Comparison of ENCODE assay signal across 8 cellular contexts in the genomic region with DNA sequence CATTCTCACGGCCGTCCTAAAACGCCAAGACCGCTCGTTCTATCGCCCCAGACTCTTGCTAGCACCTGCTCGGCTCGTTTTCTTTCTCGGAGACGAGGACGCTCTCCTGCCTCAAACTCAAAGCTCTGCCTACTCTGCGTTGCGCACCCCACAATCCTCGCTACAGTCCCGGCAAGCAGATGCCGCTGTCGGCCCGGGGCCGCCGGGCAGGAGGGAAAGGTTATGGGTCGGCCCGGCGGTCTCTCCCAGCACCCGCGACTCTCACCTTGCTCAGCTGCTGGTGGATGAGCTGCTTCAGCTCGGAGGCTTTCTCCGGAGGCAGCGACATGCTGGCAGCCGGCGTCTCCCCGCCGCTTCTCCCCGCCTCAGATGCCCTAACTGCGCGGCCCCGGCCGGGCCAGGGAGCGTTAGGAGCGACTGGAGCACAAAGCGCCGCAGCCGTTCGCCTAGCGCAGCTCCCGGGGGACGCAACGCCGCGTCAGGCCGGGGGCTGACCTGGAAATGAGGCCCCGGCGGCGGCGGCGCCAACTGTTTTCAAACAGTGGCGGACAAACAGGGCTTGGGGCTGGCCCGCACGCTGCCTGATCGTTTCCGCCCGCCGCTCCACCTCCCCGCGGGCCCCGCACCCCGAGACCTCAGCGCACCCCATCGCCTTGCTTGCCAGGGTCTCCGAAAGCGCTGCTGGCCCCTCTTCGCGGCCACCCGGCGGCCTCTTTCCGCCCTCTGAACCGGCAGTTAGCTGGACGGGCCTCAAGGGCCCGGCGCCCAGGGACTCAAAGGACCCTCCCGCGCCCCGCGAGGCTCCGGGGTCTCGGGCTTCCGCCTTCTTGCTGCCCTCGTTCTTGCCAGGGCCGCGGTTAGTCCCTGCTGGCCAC. TPM values are rescaled to one million over a fixed set of nuclear protein-coding genes. Genes with fewer than 3 reads are reported as not detected.
DNase-seq lines count a peak whose midpoint lies in the region; ATAC-seq and TF ChIP-seq lines count a peak whose summit lies in the region.

A gene with protein sequence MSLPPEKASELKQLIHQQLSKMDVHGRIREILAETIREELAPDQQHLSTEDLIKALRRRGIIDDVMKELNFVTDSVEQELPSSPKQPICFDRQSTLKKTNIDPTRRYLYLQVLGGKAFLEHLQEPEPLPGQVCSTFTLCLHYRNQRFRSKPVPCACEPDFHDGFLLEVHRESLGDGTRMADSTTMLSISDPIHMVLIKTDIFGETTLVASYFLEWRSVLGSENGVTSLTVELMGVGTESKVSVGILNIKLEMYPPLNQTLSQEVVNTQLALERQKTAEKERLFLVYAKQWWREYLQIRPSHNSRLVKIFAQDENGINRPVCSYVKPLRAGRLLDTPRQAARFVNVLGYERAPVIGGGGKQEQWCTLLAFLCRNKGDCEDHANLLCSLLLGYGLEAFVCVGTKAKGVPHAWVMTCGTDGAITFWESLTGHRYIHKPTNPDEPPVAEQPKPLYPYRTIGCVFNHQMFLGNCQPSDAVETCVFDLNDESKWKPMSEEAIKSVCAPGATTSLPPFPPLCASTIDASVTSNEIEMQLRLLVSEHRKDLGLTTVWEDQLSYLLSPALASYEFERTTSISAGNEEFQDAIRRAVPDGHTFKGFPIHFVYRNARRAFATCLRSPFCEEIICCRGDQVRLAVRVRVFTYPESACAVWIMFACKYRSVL (minus strand): TSS at position 503 of the 875 bp plus-strand sequence. CDS start 175 bp downstream, at position 328.
A gene with protein sequence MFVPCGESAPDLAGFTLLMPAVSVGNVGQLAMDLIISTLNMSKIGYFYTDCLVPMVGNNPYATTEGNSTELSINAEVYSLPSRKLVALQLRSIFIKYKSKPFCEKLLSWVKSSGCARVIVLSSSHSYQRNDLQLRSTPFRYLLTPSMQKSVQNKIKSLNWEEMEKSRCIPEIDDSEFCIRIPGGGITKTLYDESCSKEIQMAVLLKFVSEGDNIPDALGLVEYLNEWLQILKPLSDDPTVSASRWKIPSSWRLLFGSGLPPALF (plus strand): TSS at position 822 of the 875 bp plus-strand sequence. CDS start 66 bp downstream, outside the sequence.

- CTCF ChIA-PET in IMR-90 (lab: Yijun Ruan, JAX), result interaction anchor here (0.9 kb wide), 1 partner anchor 25 kb away, joined by 3 read pairs; no protein-coding TSS in a partner anchor

- H4K91ac ChIP-seq in IMR-90 (ENCODE audit: insufficient read depth, low read depth, low read length), result peak within 1 kb of the TSS; percentile 99

- H3K9ac ChIP-seq in IMR-90 (ENCODE audit: low read depth, low read length) (peak within 1 kb of the TSS; percentile 95), muscle layer of colon (ENCODE audit: low read length) (peak within 1 kb of the TSS; percentile 46)

- H3K9me1 ChIP-seq in IMR-90 (ENCODE audit: insufficient read depth, low read length), result no peaks in the 10 kb centered on the region

- H3K27ac ChIP-seq in IMR-90 (ENCODE audit: insufficient read depth, low read length) (peak within 1 kb of the TSS; percentile 98), muscle layer of colon (ENCODE audit: low read depth, low read length) (peak within 1 kb of the TSS; percentile 98)

- 0% methylated on average over 26 of the region's 89 CpGs; no CpG with 5 or more reads in 1 of the 2 experiments for WGBS in IMR-90 (ENCODE audit: extremely low coverage in 2 of 2, insufficient read length in 1 of 2), 2 experiments

- H3K4ac ChIP-seq in IMR-90 (ENCODE audit: low read depth, low read length), result peak within 1 kb of the TSS; percentile 98

- H3K18ac ChIP-seq in IMR-90 (ENCODE audit: low read depth, low read length), result peak within 1 kb of the TSS; percentile 87; the same call in 1 of the 2 replicates

- H3K14ac ChIP-seq in IMR-90 (replicated peaks; ENCODE audit: low read depth, low read length), result peak within 1 kb of the TSS; percentile 95

- peak within 1 kb of the TSS; percentile 99 for H2BK5ac ChIP-seq in IMR-90 (ENCODE audit: low read depth, low read length, poor library complexity, severe bottlenecking)

- peak within 1 kb of the TSS; percentile 97 for H3K4me2 ChIP-seq in IMR-90 (ENCODE audit: low read depth, low read length)

- intact Hi-C loops in IMR-90 (cut with micrococcal nuclease), result loop anchor here (1.0 kb wide), 1 partner anchor 311 kb away; no protein-coding TSS in a partner anchor

- no peak for TF ChIP-seq CTCF in IMR-90 (conservative IDR thresholded peaks at IDR 0.05; ENCODE audit: low read depth, low read length)

- POLR2A ChIA-PET in IMR-90 (lab: Charles Lee; ENCODE audit: unreplicated experiment), result interaction anchor here (0.6 kb wide), 1 partner anchor 264 kb away, joined by 3 read pairs; no protein-coding TSS in a partner anchor

- peak within 1 kb of the TSS; percentile 91 for H3K56ac ChIP-seq in IMR-90 (ENCODE audit: extremely low read depth, insufficient read depth, low read length)

- H2AK9ac ChIP-seq in IMR-90 (replicated peaks; ENCODE audit: low read depth, low read length, poor library complexity), result peak within 1 kb of the TSS; percentile 97

- TF ChIP-seq POLR2A in IMR-90 (IDR thresholded peaks at IDR 0.05; ENCODE audit: low read depth, low read length), result peak; percentile 92
- TF ChIP-seq POLR2A in erythroblast (IDR thresholded peaks at IDR 0.05; ENCODE audit: low read length), result peak; percentile 92

- peaks cover 20 to 32% of the 10 kb centered on the region in 2 experiments for H3K79me1 ChIP-seq in IMR-90 (ENCODE audit: low read depth in 1 of 2, low read length in 2 of 2)

- no peaks in the 10 kb centered on the region for H3K9me3 ChIP-seq in IMR-90 (ENCODE audit: control insufficient read depth, insufficient read depth, low read length)
- no peaks in the 10 kb centered on the region for H3K9me3 ChIP-seq in muscle layer of colon (ENCODE audit: low read length)

- H2BK15ac ChIP-seq in IMR-90 (ENCODE audit: low read depth, low read length), result peak within 1 kb of the TSS; percentile 56; the same call in 1 of the 3 replicates

- DNase-seq in DMS114 treated with DMSO at 0.1 percent for 48 hours (lab: John Stamatoyannopoulos, UW; ENCODE audit: unreplicated experiment) (peak; percentile 54), IMR-90 (peak; percentile 84), erythroblast (lab: John Stamatoyannopoulos, UW) (peak; percentile 94 to 97)
- DNase-seq in activated T-cell treated with anti-CD3 and anti-CD28 coated beads, Interleukin-2, amount 50 U/mL, for 1 hour, result peak; percentile 88
- DNase-seq in stimulated activated CD8-positive, alpha-beta memory T cell treated with anti-CD3 and anti-CD28 coated beads, Interleukin-7, amount 100 ng/mL, for 1 hour (ENCODE audit: low read depth in 2 of 2), result peak; percentile 57 to 61

- H4K20me1 ChIP-seq in IMR-90 (ENCODE audit: insufficient read depth, low read length), result no peaks in the 10 kb centered on the region; the same call in 1 of the 2 replicates

- H3K27me3 ChIP-seq in IMR-90 (ENCODE audit: control insufficient read depth, insufficient read depth, low read length), result no peaks in the 10 kb centered on the region
- no peaks in the 10 kb centered on the region for H3K27me3 ChIP-seq in muscle layer of colon (ENCODE audit: control insufficient read depth in 1 of 2, insufficient read depth in 2 of 2, low read length in 2 of 2)

- H3K4me3 ChIP-seq in IMR-90 (ENCODE audit: insufficient read depth, low read depth, low read length), result peak within 1 kb of the TSS; percentile 89
- H3K4me3 ChIP-seq in muscle layer of colon (ENCODE audit: low read depth in 1 of 2, low read length in 2 of 2), result peak within 1 kb of the TSS; percentile 97 to 99

- H3K23ac ChIP-seq in IMR-90 (ENCODE audit: low read depth, low read length), result peak within 1 kb of the TSS; percentile 95

- peak within 1 kb of the TSS; percentile 93 to 98 for H4K8ac ChIP-seq in IMR-90 (ENCODE audit: low read depth in 2 of 2, low read length in 2 of 2)

- peak within 1 kb of the TSS; percentile 100 for H2AFZ ChIP-seq in IMR-90 (replicated peaks; ENCODE audit: low read length, poor library complexity)

- no TSS peak for BruUV-seq in IMR-90 (replicated peaks; lab: Mats Ljungman, UMichigan)

- dilution Hi-C loops in IMR-90 (cut with HindIII; ENCODE audit: low sequenced_read_pairs, unreplicated experiment), result no loop called here

- in situ Hi-C loops in IMR-90 (cut with MboI; ENCODE audit: low sequenced_read_pairs), result no loop called here

- peak within 1 kb of the TSS; percentile 76 for H4K5ac ChIP-seq in IMR-90 (ENCODE audit: low read depth, low read length)

- H3K36me3 ChIP-seq in IMR-90 (ENCODE audit: control insufficient read depth, insufficient read depth, low read length) (peaks cover 3% of the 10 kb centered on the region; the same call in 1 of the 2 replicates), muscle layer of colon (ENCODE audit: insufficient read depth, low read length) (peaks cover 13% of the 10 kb centered on the region)

- H2AK5ac ChIP-seq in IMR-90 (ENCODE audit: low read depth, low read length), result 0 out of 2 replicates have a peak within 1 kb of the TSS, but pooled peaks have one; percentile 21

- H2BK20ac ChIP-seq in IMR-90 (ENCODE audit: low read depth, low read length), result no peak within 1 kb of the TSS

- ATAC-seq in GM21526 (IDR thresholded peaks at IDR 0.05; ENCODE audit: low FRiP score, unreplicated experiment) (peak; percentile 63), IMR-90 (ENCODE audit: low read depth) (peak; percentile 94)

- peak within 1 kb of the TSS; percentile 98 for H2BK120ac ChIP-seq in IMR-90 (ENCODE audit: low read depth, low read length)

- H3K4me1 ChIP-seq in IMR-90 (ENCODE audit: control insufficient read depth, insufficient read depth, low read length), result peaks cover 4% of the 10 kb centered on the region; the same call in 1 of the 2 replicates
- peaks cover 24% of the 10 kb centered on the region for H3K4me1 ChIP-seq in muscle layer of colon (ENCODE audit: insufficient read depth, low read length)

- TF ChIP-seq RAD21 in IMR-90 (IDR thresholded peaks at IDR 0.05; ENCODE audit: low read length), result no peak

TF ChIP-seq in IMR-90, 13 proteins besides CTCF, POLR2A, EP300 and RAD21 (continues in another document):
- TF ChIP-seq CHD1 (IDR thresholded peaks at IDR 0.05; ENCODE audit: low read depth, low read length) (peak; percentile 75; the same call in 1 of the 2 replicates), MXI1 (IDR thresholded peaks at IDR 0.05; ENCODE audit: borderline replicate concordance, low read depth, low read length) (0 out of 2 replicates have a peak, but pooled peaks have one; percentile 12)

TF ChIP-seq in PFSK-1, 5 proteins besides CTCF, POLR2A, EP300 and RAD21 (continues in another document):
- peak; percentile 77; the same call in 1 of the 2 replicates for TF ChIP-seq POLR2AphosphoS5 (IDR thresholded peaks at IDR 0.05; ENCODE audit: low read depth, low read length)

RNA-seq across cellular contexts. Expression of the first gene that starts in this region (rescaled TPM):
- total RNA-seq in IMR-90 (2012; rRNA removed), result 8.1 and 8.3 TPM in 2 replicates
- 4.8 and 5.1 TPM in 2 replicates for polyA plus RNA-seq in IMR-90 (2012; rRNA removed)
- polyA plus RNA-seq in IMR-90 (2012; cell fraction: cytosol; rRNA removed), result 1.6 and 4.0 TPM in 2 replicates
- polyA plus RNA-seq in IMR-90 (2012; cell fraction: nucleus; rRNA removed; ENCODE audit: low replicate concordance), result 2.7 and 5.1 TPM in 2 replicates
- 6.6 TPM for polyA plus RNA-seq in PFSK-1 (2012; ENCODE audit: insufficient read length, low read depth)

RNA-seq across cellular contexts. Expression of the second gene that starts in this region (rescaled TPM):
- total RNA-seq in IMR-90 (2012; rRNA removed), result 59.5 and 60.8 TPM in 2 replicates
- 30.4 and 34.4 TPM in 2 replicates for polyA plus RNA-seq in IMR-90 (2012; rRNA removed)
- polyA plus RNA-seq in IMR-90 (2012; cell fraction: cytosol; rRNA removed), result 16.0 and 17.5 TPM in 2 replicates
- 5.7 and 26.1 TPM in 2 replicates for polyA plus RNA-seq in IMR-90 (2012; cell fraction: nucleus; rRNA removed; ENCODE audit: low replicate concordance)
- polyA plus RNA-seq in PFSK-1 (2012; ENCODE audit: insufficient read length, low read depth), result 43.2 TPM

Comparison
In these comparisons a context has a peak if more than half of its experiments do, and no peak if none do; other contexts are left out.
1. Peak in every context shown above with its lines: DNase-seq, ATAC-seq, H3K4me3 ChIP-seq and H3K27ac ChIP-seq.